ENCODE assay signal across 8 cellular contexts in genomic region chr16:71894921-71895678, GRCh38. TPM values are rescaled to one million over a fixed set of nuclear protein-coding genes. Genes with fewer than 3 reads are reported as not detected.
A peak's percentile ranks its signal among the peaks of the same experiment; 100 is the strongest.
DNase-seq lines count a peak whose midpoint lies in the region; ATAC-seq, FAIRE-seq and TF ChIP-seq lines count a peak whose summit lies in the region.

Gene IST1 (plus strand): TSS chr16:71895531. CDS start chr16:71915641, 20,110 bp downstream.

- H3K27ac ChIP-seq in HUES64 (ENCODE audit: low read depth, low read length) (peak within 1 kb of the TSS; percentile 87), OCI-LY7 (ENCODE audit: low read depth, low read length, poor library complexity, severe bottlenecking) (peak within 1 kb of the TSS; percentile 73)

- H3K9ac ChIP-seq in HUES64 (ENCODE audit: low read depth, low read length): peak within 1 kb of the TSS; percentile 98

- H2AFZ ChIP-seq in OCI-LY7 (ENCODE audit: low read length): peak within 1 kb of the TSS; percentile 78

- CTCF ChIA-PET in OCI-LY7 (lab: Charles Lee; ENCODE audit: unreplicated experiment): no interaction called here

- DNase-seq in D721Med (ENCODE audit: insufficient read length, low spot score): peak; percentile 63
- DNase-seq in OCI-LY7 (ENCODE audit: low spot score): peak; percentile 99
- DNase-seq in activated T-cell treated with anti-CD3 and anti-CD28 coated beads for 24 hours (ENCODE audit: low read depth): peak; percentile 97
- peak; percentile 92 for DNase-seq in epidermal melanocyte (ENCODE audit: insufficient read length, low spot score)
- DNase-seq in mucosa of descending colon: peak; percentile 98 to 99 (median 98)
- DNase-seq in stimulated activated CD8-positive, alpha-beta memory T cell treated with anti-CD3 and anti-CD28 coated beads, Interleukin-4, amount 100 ng/mL, for 24 hours (ENCODE audit: low read depth): peak; percentile 96

- TF ChIP-seq CTCF in D721Med (IDR thresholded peaks at IDR 0.05; ENCODE audit: insufficient read depth, missing control alignments) (no peak), OCI-LY7 (conservative IDR thresholded peaks at IDR 0.05; ENCODE audit: low read length) (no peak), mucosa of descending colon (IDR thresholded peaks at IDR 0.05) (no peak)

- peaks cover 8% of the 10 kb centered on the region; the same call in 1 of the 2 replicates for H3K36me3 ChIP-seq in HUES64 (ENCODE audit: insufficient read depth, low read length)
- H3K36me3 ChIP-seq in OCI-LY7 (ENCODE audit: insufficient read depth, low read length): peaks cover 14% of the 10 kb centered on the region
- H3K36me3 ChIP-seq in mucosa of descending colon (ENCODE audit: low read depth): no peaks in the 10 kb centered on the region

- WGBS in HUES64: under 1% methylated on average over 67 of the region's 67 CpGs

- no peaks in the 10 kb centered on the region for H3K27me3 ChIP-seq in HUES64 (ENCODE audit: insufficient read depth, low read length)

- peaks cover 47% of the 10 kb centered on the region for H3K79me2 ChIP-seq in OCI-LY7 (ENCODE audit: insufficient read depth, low read depth, low read length)

- intact Hi-C loops in OCI-LY7 (cut with micrococcal nuclease; ENCODE audit: unreplicated experiment) (loop anchor here (1.0 to 2.0 kb wide), 4 partner anchors 11 to 113 kb away; partner anchors contain the start of genes AP1G1, DHODH and ZNF821), mucosa of descending colon (cut with DNase I, micrococcal nuclease) (loop anchor here in 1 of 2 donors (5.0 kb wide), 1 partner anchor 88 kb away; the partner anchor contains the start of gene AP1G1)

- H3K4me1 ChIP-seq in HUES64 (ENCODE audit: insufficient read depth, low read length) (peaks cover 5% of the 10 kb centered on the region; the same call in 1 of the 2 replicates), OCI-LY7 (ENCODE audit: insufficient read depth, low read length, poor library complexity, severe bottlenecking) (peaks cover 30% of the 10 kb centered on the region), mucosa of descending colon (ENCODE audit: low read depth) (peaks cover 37% of the 10 kb centered on the region)

- peak; percentile 72 for ATAC-seq in GM21447 (IDR thresholded peaks at IDR 0.05; ENCODE audit: unreplicated experiment)
- ATAC-seq in mucosa of descending colon: peak; percentile 94

- H3K9me3 ChIP-seq in HUES64 (ENCODE audit: insufficient read depth, low read depth, low read length) (no peaks in the 10 kb centered on the region), OCI-LY7 (ENCODE audit: low read length) (no peaks in the 10 kb centered on the region), mucosa of descending colon (no peaks in the 10 kb centered on the region)

- POLR2A ChIA-PET in OCI-LY7 (lab: Charles Lee): interaction anchor here (0.7 to 3.1 kb wide), 4 partner anchors 10 to 115 kb away, joined by 3 to 19 read pairs (median 4); partner anchors contain the start of gene ZNF821

- no peaks in the 10 kb centered on the region for H3K9me2 ChIP-seq in OCI-LY7 (ENCODE audit: insufficient read depth, low read length)

- H3K4me3 ChIP-seq in HUES64 (ENCODE audit: low read length) (peak within 1 kb of the TSS; percentile 87), OCI-LY7 (ENCODE audit: low read depth, low read length, poor library complexity, severe bottlenecking) (peak within 1 kb of the TSS; percentile 95), mucosa of descending colon (peak within 1 kb of the TSS; percentile 97)

- BruUV-seq in OCI-LY7 (replicated peaks; lab: Mats Ljungman, UMichigan): no TSS peak

- H4K20me1 ChIP-seq in OCI-LY7 (ENCODE audit: insufficient read depth, low read length): no peaks in the 10 kb centered on the region

- peak within 1 kb of the TSS; percentile 79 for H3K4me2 ChIP-seq in OCI-LY7 (ENCODE audit: low read length)

- no peak for FAIRE-seq in D721Med (lab: Jason Lieb, UNC)

RNA-seq across cellular contexts. Expression of gene IST1, which starts in this region (rescaled TPM):
- polyA plus RNA-seq in HUES64 (2013, experiment 1 of 2): 183 TPM
- 219 TPM for polyA plus RNA-seq in HUES64 (2013, experiment 2 of 2)
- 147 and 152 TPM in 2 replicates for total RNA-seq in OCI-LY7 (2014; rRNA removed; shearing (Covaris generic))
- total RNA-seq in OCI-LY7 (2022) (200 and 201 TPM in 2 replicates), mucosa of descending colon (100 to 1,000 TPM; 223 to 278 (median 228) TPM)

Comparison
In these comparisons a context has a peak if more than half of its experiments do, and no peak if none do; other contexts are left out.
1. Peak in every context shown above with its lines: DNase-seq, ATAC-seq, H3K4me3 ChIP-seq and H3K27ac ChIP-seq.